ENCODE assay signal across 16 cellular contexts in the genomic region with DNA sequence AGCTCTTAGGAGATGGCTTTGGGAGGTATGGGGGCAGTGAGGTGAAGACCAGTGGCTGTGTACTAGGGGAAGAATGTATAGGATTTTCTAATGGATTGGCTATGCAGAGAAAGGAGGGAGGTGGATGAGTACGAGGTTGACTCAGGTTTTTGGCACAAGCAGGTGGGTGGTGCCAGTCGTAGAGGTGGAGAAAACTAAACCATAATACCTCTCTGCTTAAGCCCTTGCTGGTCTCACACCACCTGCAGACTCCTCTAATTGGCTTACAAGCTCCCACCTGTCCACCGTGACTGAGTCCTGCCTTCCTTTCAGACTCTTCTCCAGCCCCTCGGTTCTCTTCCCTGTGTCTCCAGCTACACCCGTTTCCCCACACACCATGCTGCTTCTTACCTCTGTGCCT.
A peak's percentile ranks its signal among the peaks of the same experiment; 100 is the strongest.
DNase-seq lines count a peak whose midpoint lies in the region; ATAC-seq and TF ChIP-seq lines count a peak whose summit lies in the region.
"Had no signal": no experiment of that assay in that cellular context is flagged by ENCODE, and none has a peak within 500 bp of the region (broad histone marks: within the 10 kb centered on the region; RNA-seq: fewer than 3 reads in every experiment).

No MANE protein-coding gene starts in this region.

- WGBS in mammary epithelial cell (ENCODE audit: low coverage, missing lambda C conversion rate), result 0% methylated on average over 2 of the region's 5 CpGs

- H3K9ac ChIP-seq in mammary epithelial cell (ENCODE audit: insufficient read depth, low read length), result no peak overlapping the region

- H3K9me3 ChIP-seq in MG63, result peaks cover 3% of the 10 kb centered on the region; the same call in 1 of the 2 replicates
- H3K9me3 ChIP-seq in mammary epithelial cell (replicated peaks; ENCODE audit: insufficient read depth, low read length), result peaks cover 4% of the 10 kb centered on the region

- H3K27ac ChIP-seq in mammary epithelial cell (ENCODE audit: insufficient read depth, low read depth, low read length) (peak overlapping the region; percentile 24), foreskin keratinocyte (no peak overlapping the region)
- H3K27ac ChIP-seq: PC-9, SJCRH30 had no signal

- peak; percentile 2 for DNase-seq in G401 (ENCODE audit: low spot score)
- DNase-seq in MG63, result peak; percentile 44
- peak; percentile 63 for DNase-seq in mammary epithelial cell
- DNase-seq in foreskin keratinocyte, result peak; percentile 74 to 86
- DNase-seq in kidney glomerular epithelial cell (lab: John Stamatoyannopoulos, UW), result no peak
- DNase-seq in NCI-H774 (lab: John Stamatoyannopoulos, UW), result no peak
- DNase-seq in 8988T, result no peak
- DNase-seq: ACHN, GDM1, H9, NCI-H1105, NCI-H2081, NCI-H2171 treated with DMSO at 0.1 percent for 48 hours, NCI-H446 treated with DMSO at 0.1 percent for 48 hours, PC-9, SJCRH30 had no signal

- H3K27me3 ChIP-seq in MG63 (no peaks in the 10 kb centered on the region), mammary epithelial cell (ENCODE audit: insufficient read depth, low read length) (no peaks in the 10 kb centered on the region), foreskin keratinocyte (no peaks in the 10 kb centered on the region)
- H3K27me3 ChIP-seq: SJCRH30 had no signal

- dilution Hi-C loops in mammary epithelial cell (cut with HindIII; ENCODE audit: low sequenced_read_pairs), result no loop called here

- H3K4me1 ChIP-seq in mammary epithelial cell (ENCODE audit: insufficient read depth, low read length) (peaks cover 53% of the 10 kb centered on the region), foreskin keratinocyte (peaks cover 38% of the 10 kb centered on the region)

- H4K20me1 ChIP-seq in mammary epithelial cell (ENCODE audit: insufficient read depth, low read length), result no peaks in the 10 kb centered on the region

- no peaks in the 10 kb centered on the region for H3K79me2 ChIP-seq in mammary epithelial cell (ENCODE audit: insufficient read depth, low read length)

- H3K4me3 ChIP-seq in MG63 (no peak overlapping the region), mammary epithelial cell (replicated peaks in 1 of 3; ENCODE audit: insufficient read depth in 1 of 3, low read depth in 2 of 3, low read length in 3 of 3) (no peak overlapping the region)
- H3K4me3 ChIP-seq: PC-9, SJCRH30 had no signal

- no peak for TF ChIP-seq CTCF in mammary epithelial cell (conservative IDR thresholded peaks at IDR 0.05 in 1 of 2, IDR thresholded peaks at IDR 0.05 in 1 of 2; ENCODE audit: extremely low read depth in 1 of 2, insufficient read depth in 1 of 2, low read depth in 1 of 2, low read length in 2 of 2)
- no peak for TF ChIP-seq CTCF in foreskin keratinocyte (conservative IDR thresholded peaks at IDR 0.05)

- no peaks in the 10 kb centered on the region for H3K36me3 ChIP-seq in MG63
- H3K36me3 ChIP-seq in mammary epithelial cell (ENCODE audit: insufficient read depth, low read length), result no peaks in the 10 kb centered on the region
- H3K36me3 ChIP-seq: SJCRH30 had no signal

- intact Hi-C loops in mammary epithelial cell (cut with micrococcal nuclease), result loop anchor here (5.0 kb wide), 1 partner anchor 82 kb away; no protein-coding TSS in a partner anchor

- in situ Hi-C loops in G401 (cut with HindIII; ENCODE audit: low sequenced_read_pairs) (no loop called here), mammary epithelial cell (cut with MboI; ENCODE audit: low sequenced_read_pairs in 2 of 2) (loop anchor here in 1 of 2 donors (10.0 kb wide), 1 partner anchor 326 kb away; no protein-coding TSS in a partner anchor)

- ATAC-seq in foreskin keratinocyte, result peak; percentile 65

- no TSS peak for BruUV-seq in mammary epithelial cell (replicated peaks; lab: Mats Ljungman, UMichigan)

- CTCF ChIA-PET in mammary epithelial cell (lab: Charles Lee; ENCODE audit: low non-redundant PET), result no interaction called here

- H2AFZ ChIP-seq in mammary epithelial cell (ENCODE audit: low read depth, low read length), result peak overlapping the region; percentile 68
- H2AFZ ChIP-seq: PC-9 had no signal

- H3K4me2 ChIP-seq in mammary epithelial cell (ENCODE audit: insufficient read depth, low read depth, low read length), result peak overlapping the region; percentile 51
- H3K4me2 ChIP-seq: PC-9 had no signal

Comparison
In these comparisons a context has a peak if more than half of its experiments do, and no peak if none do; other contexts are left out.
1. DNase-seq: peak in G401 (single experiment), MG63 (single experiment), mammary epithelial cell (single experiment) and foreskin keratinocyte (2 of 2); none in kidney glomerular epithelial cell (single experiment), NCI-H774 (single experiment) and 8988T (single experiment).